Comparison of ENCODE assay signal across 9 cellular contexts in genomic region chr4:14749910-14750309, GRCh38.
DNase-seq lines count a peak whose midpoint lies in the region; ATAC-seq and TF ChIP-seq lines count a peak whose summit lies in the region.
"Had no signal": no experiment of that assay in that cellular context is flagged by ENCODE, and none has a peak within 500 bp of the region (broad histone marks: within the 10 kb centered on the region; RNA-seq: fewer than 3 reads in every experiment).

No MANE protein-coding gene starts in this region.

- intact Hi-C loops in A673 (cut with micrococcal nuclease; ENCODE audit: unreplicated experiment), result no loop called here

- H3K36me3 Mint-ChIP-seq in neural progenitor cell, result no peaks in the 10 kb centered on the region

- TF ChIP-seq CTCF in A673 (conservative IDR thresholded peaks at IDR 0.05; ENCODE audit: low read depth, low read length) (peak; percentile 56), choroid plexus epithelial cell (conservative IDR thresholded peaks at IDR 0.05; ENCODE audit: low read depth, low read length) (peak; percentile 67), neural progenitor cell (IDR thresholded peaks at IDR 0.05) (peak; percentile 38)

- no peaks in the 10 kb centered on the region for H4K20me1 ChIP-seq in neural progenitor cell (ENCODE audit: low read depth)

- H3K9me3 Mint-ChIP-seq in neural progenitor cell, result peaks cover 27% of the 10 kb centered on the region

- no peak overlapping the region for H2AFZ ChIP-seq in neural progenitor cell (replicated peaks)

- H3K4me3 Mint-ChIP-seq in neural progenitor cell, result no peak overlapping the region
- H3K4me3 Mint-ChIP-seq: naive B cell had no signal

- peaks cover 15% of the 10 kb centered on the region for H3K4me1 ChIP-seq in A673 (ENCODE audit: insufficient read depth, low read length, poor library complexity, severe bottlenecking)
- H3K4me1 ChIP-seq in neural progenitor cell, result no peaks in the 10 kb centered on the region

- no peak overlapping the region for H3K4me2 ChIP-seq in neural progenitor cell

- no peaks in the 10 kb centered on the region for H3K79me2 ChIP-seq in neural progenitor cell (ENCODE audit: low read depth)

- H3K9me3 ChIP-seq in A673 (ENCODE audit: low read depth, low read length, poor library complexity, severe bottlenecking) (peaks cover 27% of the 10 kb centered on the region), neural progenitor cell (ENCODE audit: low read depth) (no peaks in the 10 kb centered on the region)

- DNase-seq in A673 (ENCODE audit: low spot score) (peak; percentile 55), NCI-H146 (lab: John Stamatoyannopoulos, UW) (peak; percentile 55), choroid plexus epithelial cell (ENCODE audit: low read depth) (peak; percentile 68), neural progenitor cell (ENCODE audit: low spot score) (peak; percentile 35), cerebellum (ENCODE audit: low spot score) (no peak), inferior parietal cortex (ENCODE audit: extremely low spot score) (no peak)
- DNase-seq: naive B cell had no signal

- CTCF ChIA-PET in A673 (lab: Charles Lee), result no interaction called here

- no TSS peak for BruUV-seq in A673 (replicated peaks; lab: Mats Ljungman, UMichigan)

- peaks cover 2% of the 10 kb centered on the region for H3K27me3 Mint-ChIP-seq in neural progenitor cell (ENCODE audit: insufficient read depth, low read depth)

- no peaks in the 10 kb centered on the region for H3F3A ChIP-seq in neural progenitor cell (ENCODE audit: low read depth)

- H3K9ac ChIP-seq in neural progenitor cell, result no peak overlapping the region

- H3K27ac ChIP-seq in A673 (ENCODE audit: low read depth, low read length, poor library complexity, severe bottlenecking) (no peak overlapping the region), neural progenitor cell (no peak overlapping the region)

- H3K27me3 ChIP-seq in A673 (replicated peaks; ENCODE audit: insufficient read depth, low read depth, low read length, poor library complexity) (no peaks in the 10 kb centered on the region), neural progenitor cell (no peaks in the 10 kb centered on the region)

- H3K4me3 ChIP-seq in A673 (ENCODE audit: low read depth, low read length, poor library complexity, severe bottlenecking), result no peak overlapping the region
- no peak overlapping the region for H3K4me3 ChIP-seq in choroid plexus epithelial cell (ENCODE audit: low read depth, low read length)
- H3K4me3 ChIP-seq in neural progenitor cell, result no peak overlapping the region

- H3K4me1 Mint-ChIP-seq in neural progenitor cell, result no peaks in the 10 kb centered on the region
- H3K4me1 Mint-ChIP-seq: naive B cell had no signal

- peak; percentile 61 for ATAC-seq in GM18498 (IDR thresholded peaks at IDR 0.05; ENCODE audit: unreplicated experiment)
- no peak for ATAC-seq in GM18517 (IDR thresholded peaks at IDR 0.05; ENCODE audit: unreplicated experiment)

- POLR2A ChIA-PET in A673 (lab: Charles Lee; ENCODE audit: low non-redundant PET), result interaction anchor here (0.6 kb wide), 1 partner anchor 272 kb away, joined by 5 read pairs; no protein-coding TSS in a partner anchor

- H3K36me3 ChIP-seq in A673 (ENCODE audit: insufficient read depth, low read length, poor library complexity, severe bottlenecking), result no peaks in the 10 kb centered on the region
- H3K36me3 ChIP-seq in neural progenitor cell, result no peaks in the 10 kb centered on the region

- no peak overlapping the region for H3K27ac Mint-ChIP-seq in neural progenitor cell
- H3K27ac Mint-ChIP-seq: naive B cell had no signal

Comparison
In these comparisons a context has a peak if more than half of its experiments do, and no peak if none do; other contexts are left out.
1. DNase-seq: peak in A673 (single experiment), NCI-H146 (single experiment), choroid plexus epithelial cell (single experiment) and neural progenitor cell (single experiment); none in cerebellum (single experiment) and inferior parietal cortex (single experiment).
2. Peak in every context shown above with its lines, with median percentiles within 50 percentile points of each other: CTCF ChIP-seq.